Comparison of ENCODE assay signal across 12 cellular contexts in the genomic region with DNA sequence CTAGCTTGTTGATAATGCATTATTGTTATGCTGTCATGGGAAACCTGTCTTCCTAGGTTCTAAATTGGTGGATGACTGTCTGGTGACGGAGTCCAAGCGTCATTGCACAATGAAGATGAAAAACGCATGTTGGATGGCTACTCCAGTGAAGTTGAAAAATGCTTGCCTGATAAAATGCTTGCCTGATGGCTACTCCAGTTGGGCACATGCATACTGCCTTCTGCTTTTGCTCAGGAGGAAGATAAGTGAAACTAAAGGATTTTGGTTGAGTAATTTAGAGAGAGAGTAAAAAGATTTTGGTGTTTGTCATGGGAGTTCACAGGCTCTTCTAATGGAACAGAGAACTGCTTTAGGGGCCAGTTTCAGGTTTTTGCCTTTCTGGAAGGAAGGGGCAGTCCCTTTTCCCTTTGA.
DNase-seq lines count a peak whose midpoint lies in the region; ATAC-seq, FAIRE-seq and TF ChIP-seq lines count a peak whose summit lies in the region.
"Had no signal": no experiment of that assay in that cellular context is flagged by ENCODE, and none has a peak within 500 bp of the region (broad histone marks: within the 10 kb centered on the region; RNA-seq: fewer than 3 reads in every experiment).

No MANE protein-coding gene starts in this region.

- DNase-seq in DMS79 treated with DMSO at 0.1 percent for 48 hours (lab: John Stamatoyannopoulos, UW), result peak; percentile 3
- no peak for DNase-seq in DMS79 (lab: John Stamatoyannopoulos, UW)
- DNase-seq in MM.1S, result no peak
- peak; percentile 14 for DNase-seq in bronchial epithelial cell (ENCODE audit: low read depth)
- DNase-seq in omental fat pad (ENCODE audit: low spot score), result no peak
- no peak for DNase-seq in NCI-H510A treated with DMSO at 0.1 percent for 48 hours (lab: John Stamatoyannopoulos, UW)
- DNase-seq: foreskin melanocyte, NCI-H2029 treated with DMSO at 0.1 percent for 48 hours, thyroid gland had no signal

- peaks cover 44% of the 10 kb centered on the region for H3K79me2 ChIP-seq in MM.1S (ENCODE audit: low read length)

- peaks cover 14% of the 10 kb centered on the region for H3K4me1 ChIP-seq in MM.1S (ENCODE audit: low read length)
- H3K4me1 ChIP-seq: thyroid gland had no signal

- peak overlapping the region; percentile 2; the same call in 1 of the 2 replicates for H3K27ac ChIP-seq in MM.1S (ENCODE audit: low read length)
- H3K27ac ChIP-seq: 22Rv1, thyroid gland had no signal

- no peaks in the 10 kb centered on the region for H3K9me2 ChIP-seq in MM.1S (replicated peaks; ENCODE audit: insufficient read depth, low read length)

- no peaks in the 10 kb centered on the region for H4K20me1 ChIP-seq in MM.1S (ENCODE audit: insufficient read depth, low read length)

- no peaks in the 10 kb centered on the region for H3K36me3 ChIP-seq in MM.1S (replicated peaks; ENCODE audit: insufficient read depth, low read length)
- H3K36me3 ChIP-seq in bronchial epithelial cell (ENCODE audit: control insufficient read depth, insufficient read depth, low read length), result no peaks in the 10 kb centered on the region
- H3K36me3 ChIP-seq: thyroid gland had no signal

- H3K4me3 ChIP-seq in MM.1S (ENCODE audit: low read length) (no peak overlapping the region), bronchial epithelial cell (ENCODE audit: low read depth, low read length) (no peak overlapping the region)
- H3K4me3 ChIP-seq: thyroid gland had no signal

- ATAC-seq in omental fat pad (ENCODE audit: low FRiP score) (peak; percentile 78), HG03432 (IDR thresholded peaks at IDR 0.05; ENCODE audit: unreplicated experiment) (no peak), HG03439 (IDR thresholded peaks at IDR 0.05; ENCODE audit: unreplicated experiment) (no peak)

- H3K4me2 ChIP-seq in MM.1S (ENCODE audit: low read depth, low read length), result 0 out of 2 replicates have a peak overlapping the region, but pooled peaks have one; percentile 9

- no peak for FAIRE-seq in bronchial epithelial cell (lab: Jason Lieb, UNC)

- no peaks in the 10 kb centered on the region for H3F3A ChIP-seq in MM.1S (ENCODE audit: insufficient read depth, low read length)

- no peaks in the 10 kb centered on the region for H3K9me3 ChIP-seq in MM.1S (replicated peaks; ENCODE audit: insufficient read depth, low read length)
- H3K9me3 ChIP-seq: thyroid gland had no signal

- TF ChIP-seq CTCF in MM.1S (IDR thresholded peaks at IDR 0.05; ENCODE audit: low read length) (no peak), bronchial epithelial cell (IDR thresholded peaks at IDR 0.05; ENCODE audit: insufficient read depth, low read length, severe bottlenecking) (no peak), omental fat pad (IDR thresholded peaks at IDR 0.05) (no peak)

- H2AFZ ChIP-seq in MM.1S (ENCODE audit: low read length), result no peak overlapping the region

- H3K9ac ChIP-seq in MM.1S (ENCODE audit: low read length), result no peak overlapping the region

- no peaks in the 10 kb centered on the region for H3K27me3 ChIP-seq in MM.1S (replicated peaks; ENCODE audit: insufficient read depth, low read length)
- no peaks in the 10 kb centered on the region for H3K27me3 ChIP-seq in bronchial epithelial cell (ENCODE audit: control insufficient read depth, insufficient read depth, low read length)
- H3K27me3 ChIP-seq: thyroid gland had no signal

Comparison
In these comparisons a context has a peak if more than half of its experiments do, and no peak if none do; other contexts are left out.
1. DNase-seq: peak in DMS79 treated with DMSO at 0.1 percent for 48 hours (single experiment) and bronchial epithelial cell (single experiment); none in DMS79 (single experiment), MM.1S (single experiment), omental fat pad (single experiment) and NCI-H510A treated with DMSO at 0.1 percent for 48 hours (single experiment).